ENCODE assay signal across 9 cellular contexts in the genomic region with DNA sequence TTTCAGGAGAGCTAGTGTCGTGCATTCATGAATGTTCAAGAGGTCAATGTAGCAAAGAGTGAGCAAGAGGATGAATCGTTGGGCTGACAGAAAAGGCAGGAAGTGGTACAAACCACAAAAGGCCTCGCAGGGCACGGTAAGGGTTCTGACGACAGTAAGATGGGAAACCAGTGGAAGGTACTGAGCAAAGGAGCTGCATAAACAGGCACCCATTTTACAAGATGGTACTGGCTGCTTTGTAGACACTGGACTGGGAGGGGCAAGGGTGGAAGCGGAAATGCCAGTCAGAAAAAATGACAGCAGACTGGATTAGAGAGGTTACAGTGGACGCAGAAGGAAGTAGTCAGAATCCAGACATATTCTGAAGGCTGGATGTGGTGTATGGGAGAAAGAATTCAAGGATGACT.
DNase-seq lines count a peak whose midpoint lies in the region; ATAC-seq and TF ChIP-seq lines count a peak whose summit lies in the region.
"Had no signal": no experiment of that assay in that cellular context is flagged by ENCODE, and none has a peak within 500 bp of the region (broad histone marks: within the 10 kb centered on the region; RNA-seq: fewer than 3 reads in every experiment).

No MANE protein-coding gene starts in this region.

- no peak for TF ChIP-seq CTCF in GM13977 (IDR thresholded peaks at IDR 0.05; ENCODE audit: extremely low read depth, insufficient read depth, missing control alignments)

- peak; percentile 93 for ATAC-seq in HG02610 (IDR thresholded peaks at IDR 0.05; ENCODE audit: unreplicated experiment)

- intact Hi-C loops in posterior cingulate gyrus (cut with DNase I): no loop called here

- DNase-seq in GM13977 (ENCODE audit: low spot score): peak; percentile 38
- DNase-seq in NCI-H2029 (lab: John Stamatoyannopoulos, UW): peak; percentile 61
- peak; percentile 55 to 68 for DNase-seq in activated CD4-positive, alpha-beta T cell treated with anti-CD3 and anti-CD28 coated beads, Interleukin-2, amount 50 U/mL, for 48 hours
- DNase-seq in fibroblast of gingiva (ENCODE audit: low read depth): peak; percentile 47
- peak; percentile 7 to 33 for DNase-seq in stimulated activated CD4-positive, alpha-beta T cell treated with anti-CD3 and anti-CD28 coated beads, Interleukin-4, amount 100 ng/mL, for 4 hours
- no peak for DNase-seq in amniotic stem cell (lab: John Stamatoyannopoulos, UW)
- DNase-seq in posterior cingulate gyrus: no peak
- DNase-seq: heart left ventricle had no signal

- in situ Hi-C loops in GM13977 (cut with MboI; ENCODE audit: low pct_unique_long_range_greater_than_20kb, low sequenced_read_pairs, unreplicated experiment): no loop called here

Comparison
In these comparisons a context has a peak if more than half of its experiments do, and no peak if none do; other contexts are left out.
1. DNase-seq: peak in GM13977 (single experiment), NCI-H2029 (single experiment), activated CD4-positive, alpha-beta T cell treated with anti-CD3 and anti-CD28 coated beads, Interleukin-2, amount 50 U/mL, for 48 hours (2 of 2), fibroblast of gingiva (single experiment) and stimulated activated CD4-positive, alpha-beta T cell treated with anti-CD3 and anti-CD28 coated beads, Interleukin-4, amount 100 ng/mL, for 4 hours (2 of 2); none in amniotic stem cell (single experiment) and posterior cingulate gyrus (0 of 10).